In genomic region chr20:61840661-61841455, GRCh38 we compare ENCODE assay signal across 34 cellular contexts.
"Had no signal": no experiment of that assay in that cellular context is flagged by ENCODE, and none has a peak within 500 bp of the region (broad histone marks: within the 10 kb centered on the region; RNA-seq: fewer than 3 reads in every experiment).

No MANE protein-coding gene starts in this region.

- H3K36me3 Mint-ChIP-seq: activated CD8-positive, alpha-beta memory T cell treated with anti-CD3 and anti-CD28 coated beads, Interleukin-2, amount 10 ng/mL, durations not matched to agents 7 days and 5 days; activated naive CD8-positive, alpha-beta T cell treated with anti-CD3 and anti-CD28 coated beads for 36 hours had no signal

- H3K9me3 Mint-ChIP-seq: activated CD4-positive, alpha-beta memory T cell treated with anti-CD3 and anti-CD28 coated beads, Interleukin-2, amount 10 ng/mL, durations not matched to agents 7 days and 5 days; activated naive CD8-positive, alpha-beta T cell treated with anti-CD3 and anti-CD28 coated beads for 36 hours had no signal

- H3K4me3 Mint-ChIP-seq: activated CD4-positive, alpha-beta memory T cell treated with anti-CD3 and anti-CD28 coated beads, Interleukin-2, amount 10 ng/mL, durations not matched to agents 7 days and 5 days; activated CD8-positive, alpha-beta memory T cell treated with anti-CD3 and anti-CD28 coated beads, Interleukin-2, amount 10 ng/mL, durations not matched to agents 7 days and 5 days; activated naive CD8-positive, alpha-beta T cell treated with anti-CD3 and anti-CD28 coated beads for 36 hours had no signal

- H3K4me3 ChIP-seq: Peyer's patch had no signal

- H3K27ac ChIP-seq: brain microvascular endothelial cell, Peyer's patch, WERI-Rb-1 had no signal

- H3K4me1 Mint-ChIP-seq: activated CD4-positive, alpha-beta memory T cell treated with anti-CD3 and anti-CD28 coated beads, Interleukin-2, amount 10 ng/mL, durations not matched to agents 7 days and 5 days; activated CD8-positive, alpha-beta memory T cell treated with anti-CD3 and anti-CD28 coated beads, Interleukin-2, amount 10 ng/mL, durations not matched to agents 7 days and 5 days; activated naive CD8-positive, alpha-beta T cell treated with anti-CD3 and anti-CD28 coated beads for 36 hours had no signal

- H3K27me3 ChIP-seq: brain microvascular endothelial cell, Peyer's patch had no signal

- H3K27ac Mint-ChIP-seq: activated CD4-positive, alpha-beta memory T cell treated with anti-CD3 and anti-CD28 coated beads, Interleukin-2, amount 10 ng/mL, durations not matched to agents 7 days and 5 days; activated CD8-positive, alpha-beta memory T cell treated with anti-CD3 and anti-CD28 coated beads, Interleukin-2, amount 10 ng/mL, durations not matched to agents 7 days and 5 days; activated naive CD8-positive, alpha-beta T cell treated with anti-CD3 and anti-CD28 coated beads for 36 hours had no signal

- DNase-seq: activated CD4-positive, alpha-beta memory T cell treated with anti-CD3 and anti-CD28 coated beads, Interleukin-2, amount 10 ng/mL, durations not matched to agents 7 days and 5 days; activated CD4-positive, alpha-beta T cell treated with anti-CD3 and anti-CD28 coated beads for 1 hour; activated CD4-positive, alpha-beta T cell treated with anti-CD3 and anti-CD28 coated beads for 48 hours; activated CD4-positive, CD25-positive, alpha-beta regulatory T cell; activated CD8-positive, alpha-beta memory T cell treated with anti-CD3 and anti-CD28 coated beads for 24 hours; activated CD8-positive, alpha-beta memory T cell treated with anti-CD3 and anti-CD28 coated beads, Interleukin-2, amount 10 ng/mL, durations not matched to agents 7 days and 5 days; activated CD8-positive, alpha-beta memory T cell treated with anti-CD3 and anti-CD28 coated beads, Interleukin-2, amount 50 U/mL, for 48 hours; activated effector memory CD4-positive, alpha-beta T cell treated with anti-CD3 and anti-CD28 coated beads, Interleukin-2, amount 50 U/mL, for 16 hours; activated naive CD4-positive, alpha-beta T cell; activated naive CD4-positive, alpha-beta T cell treated with anti-CD3 and anti-CD28 coated beads, Interleukin-2, amount 50 U/mL, for 16 hours; activated naive CD8-positive, alpha-beta T cell treated with anti-CD3 and anti-CD28 coated beads for 36 hours; activated T-cell treated with anti-CD3 and anti-CD28 coated beads, Interleukin-2, amount 50 U/mL, for 48 hours; amniotic stem cell; brain microvascular endothelial cell; Karpas-422; KBM-7; NCI-H1092; NCI-H1436 treated with DMSO at 0.1 percent for 48 hours; NCI-H1694 treated with DMSO at 0.1 percent for 48 hours; NCI-H2029; NCI-H345; NCI-H524 treated with DMSO at 0.1 percent for 48 hours; NCI-H748 treated with DMSO at 0.1 percent for 48 hours; NK-92 treated with Interleukin-12 subunit alpha and Interleukin-12 subunit beta, amount 100 ng/mL, for 24 hours; PC-3; RPMI8226; SIG-M5; SW 1271; T-helper 1 cell; T-helper 2 cell; T-helper 9 cell; WERI-Rb-1 had no signal

- H3K36me3 ChIP-seq: brain microvascular endothelial cell, Peyer's patch, WERI-Rb-1 had no signal

- ATAC-seq: activated CD8-positive, alpha-beta memory T cell treated with anti-CD3 and anti-CD28 coated beads, Interleukin-2, amount 10 ng/mL, durations not matched to agents 7 days and 5 days; PC-3; SK-N-SH treated with all-trans-retinoic acid at 6 μM for 48 hours had no signal

- H3K4me1 ChIP-seq: Peyer's patch had no signal

- H3K27me3 Mint-ChIP-seq: activated CD4-positive, alpha-beta memory T cell treated with anti-CD3 and anti-CD28 coated beads, Interleukin-2, amount 10 ng/mL, durations not matched to agents 7 days and 5 days; activated CD8-positive, alpha-beta memory T cell treated with anti-CD3 and anti-CD28 coated beads, Interleukin-2, amount 10 ng/mL, durations not matched to agents 7 days and 5 days; activated naive CD8-positive, alpha-beta T cell treated with anti-CD3 and anti-CD28 coated beads for 36 hours had no signal

- H3K9me3 ChIP-seq: Peyer's patch had no signal
